8 cellular contexts compared by ENCODE assay signal in genomic region chr21:43703068-43703880, GRCh38. TPM values are rescaled to one million over a fixed set of nuclear protein-coding genes. Genes with fewer than 3 reads are reported as not detected.
A peak's percentile ranks its signal among the peaks of the same experiment; 100 is the strongest.
DNase-seq lines count a peak whose midpoint lies in the region; ATAC-seq and TF ChIP-seq lines count a peak whose summit lies in the region.

No MANE protein-coding gene starts in this region.

- H3K36me3 ChIP-seq in H7 (replicated peaks; ENCODE audit: control insufficient read depth, insufficient read depth, low read length) (no peaks in the 10 kb centered on the region), cardiac muscle cell (no peaks in the 10 kb centered on the region), gastrocnemius medialis (no peaks in the 10 kb centered on the region)

- ATAC-seq in activated B cell treated with CpG ODN at 0.5 μM for 24 hours (ENCODE audit: low read depth) (peak; percentile 34), gastrocnemius medialis (peak; percentile 46 to 58)

- peak overlapping the region; percentile 39 for H3K4me3 Mint-ChIP-seq in activated B cell treated with CpG ODN at 0.5 μM for 24 hours

- TF ChIP-seq CTCF in activated B cell treated with CpG ODN at 0.5 μM for 24 hours (IDR thresholded peaks at IDR 0.05) = no peak
- TF ChIP-seq CTCF in cardiac muscle cell (IDR thresholded peaks at IDR 0.05; ENCODE audit: low read depth, low read length) = no peak
- no peak for TF ChIP-seq CTCF in gastrocnemius medialis (IDR thresholded peaks at IDR 0.05 in 4 of 5, conservative IDR thresholded peaks at IDR 0.05 in 1 of 5)

- H3K4me1 ChIP-seq in cardiac muscle cell (ENCODE audit: low read depth) = peaks cover 19% of the 10 kb centered on the region
- peaks cover 0 to 8% of the 10 kb centered on the region in 2 donors for H3K4me1 ChIP-seq in gastrocnemius medialis

- peaks cover 9% of the 10 kb centered on the region for H3K4me1 Mint-ChIP-seq in activated B cell treated with CpG ODN at 0.5 μM for 24 hours

- H3K9me3 ChIP-seq in cardiac muscle cell (ENCODE audit: low read depth) (no peaks in the 10 kb centered on the region), gastrocnemius medialis (no peaks in the 10 kb centered on the region)

- CTCF ChIA-PET in activated B cell treated with CpG ODN at 0.5 μM for 24 hours (lab: Charles Lee) = interaction anchor here (0.6 kb wide), 1 partner anchor 335 kb away, joined by 3 read pairs; no protein-coding TSS in a partner anchor

- H3K27me3 Mint-ChIP-seq in activated B cell treated with CpG ODN at 0.5 μM for 24 hours = peaks cover 5% of the 10 kb centered on the region

- H3K27me3 ChIP-seq in H7 (ENCODE audit: control insufficient read depth, insufficient read depth, low read length) = no peaks in the 10 kb centered on the region
- no peaks in the 10 kb centered on the region for H3K27me3 ChIP-seq in cardiac muscle cell
- no peaks in the 10 kb centered on the region for H3K27me3 ChIP-seq in gastrocnemius medialis

- intact Hi-C loops in activated B cell treated with CpG ODN at 0.5 μM for 24 hours (cut with micrococcal nuclease) (no loop called here), gastrocnemius medialis (cut with DNase I; ENCODE audit: low total_unique reads) (no loop called here)

- POLR2A ChIA-PET in activated B cell treated with CpG ODN at 0.5 μM for 24 hours (lab: Charles Lee) = no interaction called here

- H3K27ac ChIP-seq in cardiac muscle cell (peak overlapping the region; percentile 91), gastrocnemius medialis (peak overlapping the region in 2 of 4 donors; percentile 1 to 65)

- no peak overlapping the region for H3K4me3 ChIP-seq in H7 (ENCODE audit: insufficient read depth, low read depth, low read length)
- H3K4me3 ChIP-seq in cardiac muscle cell = no peak overlapping the region
- H3K4me3 ChIP-seq in gastrocnemius medialis = no peak overlapping the region

- no peak overlapping the region for H3K27ac Mint-ChIP-seq in activated B cell treated with CpG ODN at 0.5 μM for 24 hours

- H3K9me3 Mint-ChIP-seq in activated B cell treated with CpG ODN at 0.5 μM for 24 hours = no peaks in the 10 kb centered on the region

- H3K36me3 Mint-ChIP-seq in activated B cell treated with CpG ODN at 0.5 μM for 24 hours (ENCODE audit: low read depth) = no peaks in the 10 kb centered on the region

- TF ChIP-seq POLR2A in gastrocnemius medialis (IDR thresholded peaks at IDR 0.05) = no peak

- in situ Hi-C loops in gastrocnemius medialis (cut with MboI; ENCODE audit: low sequenced_read_pairs in 4 of 4) = loop anchor here in 1 of 4 donors (25.0 kb wide), 1 partner anchor 109 kb away; no protein-coding TSS in a partner anchor

- DNase-seq in H7 (peak; percentile 83), activated B cell treated with CpG ODN at 0.5 μM for 24 hours (no peak), cardiac muscle cell (ENCODE audit: low read depth in 1 of 2, low spot score in 1 of 2) (peak; percentile 64 to 88), gastrocnemius medialis (no peak), superior temporal gyrus (ENCODE audit: extremely low spot score) (no peak), HUDEP-2 (lab: John Stamatoyannopoulos, UW; ENCODE audit: unreplicated experiment in 76 of 76) (no peak), HPDE6-E6E7 (ENCODE audit: extremely low spot score) (no peak), AML-193 (lab: John Stamatoyannopoulos, UW) (no peak)

RNA-seq across cellular contexts. Expression of gene PDXK, which starts 15.7 kb away (rescaled TPM):
- total RNA-seq in H7 (2014; rRNA removed; shearing (Covaris generic)) = 64.3 and 68.7 TPM in 2 replicates
- total RNA-seq in activated B cell treated with CpG ODN at 0.5 μM for 24 hours (45.2 and 54.2 TPM in 2 replicates), cardiac muscle cell (74.4 and 76.2 TPM in 2 replicates), gastrocnemius medialis (10 to 100 TPM; 12.4 to 39.2 (median 21.9) TPM)
- 82.4 and 103 TPM in 2 replicates for polyA plus RNA-seq in cardiac muscle cell

RNA-seq across cellular contexts. Expression of gene RRP1B, which starts 43.9 kb away (rescaled TPM):
- 63.9 and 70.1 TPM in 2 replicates for total RNA-seq in H7 (2014; rRNA removed; shearing (Covaris generic))
- total RNA-seq in activated B cell treated with CpG ODN at 0.5 μM for 24 hours (29.6 and 32.0 TPM in 2 replicates), cardiac muscle cell (16.9 and 25.5 TPM in 2 replicates), gastrocnemius medialis (10 to 100 TPM; 12.5 to 24.7 (median 18.9) TPM)
- 13.6 and 14.8 TPM in 2 replicates for polyA plus RNA-seq in cardiac muscle cell

RNA-seq across cellular contexts. Expression of gene HSF2BP, which starts 44.0 kb away (rescaled TPM):
- 0.52 and 0.85 TPM in 2 replicates for total RNA-seq in H7 (2014; rRNA removed; shearing (Covaris generic))
- total RNA-seq in activated B cell treated with CpG ODN at 0.5 μM for 24 hours (0.58 and 0.61 TPM in 2 replicates), cardiac muscle cell (1.2 and 3.6 TPM in 2 replicates), gastrocnemius medialis (under 1 TPM in 1 of 4 donors, not detected in 3; 0.63 TPM)
- polyA plus RNA-seq in cardiac muscle cell = 0.22 and 1.8 TPM in 2 replicates

Comparison
In these comparisons a context has a peak if more than half of its experiments do, and no peak if none do; other contexts are left out.
1. DNase-seq: peak in H7 (single experiment) and cardiac muscle cell (2 of 2); none in activated B cell treated with CpG ODN at 0.5 μM for 24 hours (single experiment), gastrocnemius medialis (0 of 2), superior temporal gyrus (single experiment), HUDEP-2 (0 of 76), HPDE6-E6E7 (single experiment) and AML-193 (0 of 2).